8 cellular contexts compared by ENCODE assay signal in the genomic region with DNA sequence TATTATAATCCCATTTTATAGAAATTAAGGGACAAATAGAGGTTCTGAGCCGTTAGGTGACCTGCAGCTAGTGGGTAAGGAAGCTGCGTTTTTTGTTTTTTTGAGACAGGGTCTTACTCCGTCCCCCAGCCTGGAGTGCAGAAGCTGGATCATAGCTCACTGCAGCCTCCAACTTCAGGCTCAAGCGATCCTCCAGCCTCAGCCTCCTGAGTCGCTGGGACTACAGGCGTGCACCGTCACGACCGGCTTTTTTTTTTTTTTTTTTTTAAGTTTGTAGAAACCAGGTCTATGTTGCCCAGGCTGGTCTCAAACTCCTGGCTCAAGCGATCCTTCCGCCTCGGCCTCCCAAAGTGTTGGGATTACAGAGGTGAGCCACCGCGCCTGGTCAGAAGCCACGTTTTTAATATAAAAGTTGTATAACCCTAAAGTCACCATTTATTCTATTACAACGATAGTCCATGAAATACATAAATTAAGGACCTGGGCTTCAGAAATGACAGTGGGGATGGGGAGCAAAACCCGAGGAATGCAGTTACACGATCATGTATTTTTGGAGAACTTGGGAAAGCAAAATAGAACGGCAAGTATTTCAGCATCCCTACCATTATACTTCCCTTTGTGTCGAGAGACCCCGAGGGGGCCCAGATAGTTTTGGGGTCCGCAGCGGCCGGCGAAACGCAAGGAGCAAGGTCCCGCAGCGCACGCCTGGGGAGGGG. TPM values are rescaled to one million over a fixed set of nuclear protein-coding genes. Genes with fewer than 3 reads are reported as not detected.
DNase-seq lines count a peak whose midpoint lies in the region; ATAC-seq and TF ChIP-seq lines count a peak whose summit lies in the region.

No MANE protein-coding gene starts in this region.

- H3K4me3 Mint-ChIP-seq in brain = peak overlapping the region; percentile 95 to 99 (median 98)

- H3K27ac ChIP-seq in mucosa of rectum (ENCODE audit: low read depth in 2 of 2, low read length in 2 of 2) = no peak overlapping the region

- DNase-seq in ACHN = peak; percentile 1
- no peak for DNase-seq in HFF-Myc (ENCODE audit: extremely low read depth, low read depth)
- no peak for DNase-seq in cortex of kidney (lab: John Stamatoyannopoulos, UW)
- DNase-seq in RPMI8226 = no peak

- no peaks in the 10 kb centered on the region for H3K9me3 ChIP-seq in mucosa of rectum (ENCODE audit: control insufficient read depth in 2 of 2, low read length in 2 of 2)

- in situ Hi-C loops in ACHN (cut with HindIII; ENCODE audit: low pct_ligation_motif_present, low pct_unique_long_range_greater_than_20kb, low sequenced_read_pairs) = no loop called here

- H3K4me3 ChIP-seq in HFF-Myc (replicated peaks; ENCODE audit: low read depth, low read length) (peak overlapping the region; percentile 97), mucosa of rectum (ENCODE audit: low read length in 2 of 2) (peak overlapping the region; percentile 87 to 96)

- H3K27me3 Mint-ChIP-seq in brain = peaks cover 3% of the 10 kb centered on the region

- no peak for TF ChIP-seq CTCF in HFF-Myc (IDR thresholded peaks at IDR 0.05; ENCODE audit: low read depth, low read length, missing control alignments)
- TF ChIP-seq CTCF in brain (conservative IDR thresholded peaks at IDR 0.05) = no peak

- peaks cover 0 to 2% of the 10 kb centered on the region in 2 donors for H3K27me3 ChIP-seq in mucosa of rectum (ENCODE audit: control insufficient read depth in 2 of 2, insufficient read depth in 2 of 2, low read length in 2 of 2)

- H3K4me1 Mint-ChIP-seq in brain = peaks cover 40% of the 10 kb centered on the region

- H3K9ac ChIP-seq in mucosa of rectum (ENCODE audit: low read depth in 1 of 2, low read length in 2 of 2) = peak overlapping the region; percentile 87 to 88

- ATAC-seq in HG03342 (IDR thresholded peaks at IDR 0.05; ENCODE audit: unreplicated experiment) (no peak), HG03439 (IDR thresholded peaks at IDR 0.05; ENCODE audit: unreplicated experiment) (no peak)

- H3K27ac Mint-ChIP-seq in brain = peak overlapping the region; percentile 83 to 93 (median 92)

- H3K36me3 ChIP-seq in mucosa of rectum (ENCODE audit: control insufficient read depth in 2 of 2, insufficient read depth in 2 of 2, low read length in 2 of 2) = peaks cover 9% of the 10 kb centered on the region in 2 donors

- H3K9me3 Mint-ChIP-seq in brain = peaks cover 0 to 3% (median 0%) of the 10 kb centered on the region in 5 experiments

- H3K36me3 Mint-ChIP-seq in brain = peaks cover 36% of the 10 kb centered on the region

- peaks cover 0 to 7% of the 10 kb centered on the region in 2 donors for H3K4me1 ChIP-seq in mucosa of rectum (ENCODE audit: control insufficient read depth in 2 of 2, insufficient read depth in 2 of 2, low read length in 2 of 2)

RNA-seq across cellular contexts. Expression of gene SAAL1, which starts 0.6 kb away (rescaled TPM):
- polyA plus RNA-seq in brain (ENCODE audit: insufficient read depth, low read depth, low replicate concordance) = 14.0 TPM

RNA-seq across cellular contexts. Expression of gene MRGPRX3, which starts 27.1 kb away (rescaled TPM):
- polyA plus RNA-seq in brain (ENCODE audit: insufficient read depth, low read depth, low replicate concordance) = not detected

RNA-seq across cellular contexts. Expression of gene TPH1, which starts 59.2 kb away (rescaled TPM):
- polyA plus RNA-seq in brain (ENCODE audit: insufficient read depth, low read depth, low replicate concordance) = not detected
